9 cellular contexts compared by ENCODE assay signal in the genomic region with DNA sequence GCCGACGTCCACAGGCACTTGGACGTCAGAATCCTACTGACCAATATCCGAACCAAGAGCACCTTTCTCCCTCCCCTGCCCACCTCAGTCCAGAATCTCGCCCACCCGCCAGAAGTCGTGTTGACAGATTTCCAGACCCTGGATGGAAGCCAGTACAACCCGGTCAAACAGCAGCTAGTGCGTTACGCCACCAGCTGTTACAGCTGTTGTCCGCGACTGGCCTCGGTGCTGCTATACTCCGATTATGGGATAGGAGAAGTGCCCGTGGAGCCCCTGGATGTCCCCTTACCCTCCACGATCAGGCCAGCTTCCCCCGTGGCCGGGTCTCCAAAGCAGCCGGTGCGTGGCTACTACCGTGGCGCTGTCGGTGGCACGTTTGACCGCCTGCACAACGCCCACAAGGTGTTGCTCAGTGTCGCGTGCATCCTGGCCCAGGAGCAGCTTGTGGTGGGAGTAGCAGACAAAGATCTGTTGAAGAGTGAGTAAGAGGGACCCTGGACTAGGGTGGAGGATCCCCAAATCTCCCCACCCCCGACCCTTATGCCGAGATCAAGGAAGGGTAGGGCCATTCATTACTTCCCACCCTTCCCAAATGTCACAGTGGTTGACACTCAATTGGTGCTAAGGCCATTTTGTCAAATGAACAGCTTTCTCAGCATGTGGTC. TPM values are rescaled to one million over a fixed set of nuclear protein-coding genes. Genes with fewer than 3 reads are reported as not detected.
A peak's percentile ranks its signal among the peaks of the same experiment; 100 is the strongest.
DNase-seq lines count a peak whose midpoint lies in the region; ATAC-seq and TF ChIP-seq lines count a peak whose summit lies in the region.
"Had no signal": no experiment of that assay in that cellular context is flagged by ENCODE, and none has a peak within 500 bp of the region (broad histone marks: within the 10 kb centered on the region; RNA-seq: fewer than 3 reads in every experiment).

No MANE protein-coding gene starts in this region.

- peak overlapping the region; percentile 63 for H3K4ac ChIP-seq in trophoblast cell (ENCODE audit: low read depth, low read length)

- no peak overlapping the region for H2AK5ac ChIP-seq in trophoblast cell (ENCODE audit: low read length)

- H3K4me1 ChIP-seq in Panc1 (ENCODE audit: control insufficient read depth, insufficient read depth, low read length): peaks cover 25% of the 10 kb centered on the region
- peaks cover 35 to 63% (median 57%) of the 10 kb centered on the region in 4 donors for H3K4me1 ChIP-seq in esophagus muscularis mucosa
- H3K4me1 ChIP-seq in trophoblast cell (ENCODE audit: control insufficient read depth in 1 of 2, insufficient read depth in 2 of 2, low read length in 2 of 2): peaks cover 14 to 16% of the 10 kb centered on the region in 2 experiments

- peak overlapping the region; percentile 89 for H3K27ac ChIP-seq in Panc1 (ENCODE audit: low read length)
- H3K27ac ChIP-seq in esophagus muscularis mucosa (replicated peaks in 1 of 4): peak overlapping the region; percentile 83 to 90 (median 85)
- H3K27ac ChIP-seq in trophoblast cell (ENCODE audit: low read depth, low read length): no peak overlapping the region

- H4K12ac ChIP-seq in trophoblast cell (ENCODE audit: low read depth, low read length): peak overlapping the region; percentile 8

- intact Hi-C loops in Panc1 (cut with micrococcal nuclease; ENCODE audit: unreplicated experiment): no loop called here
- intact Hi-C loops in esophagus muscularis mucosa (cut with DNase I): no loop called here

- H4K8ac ChIP-seq in trophoblast cell (ENCODE audit: low read depth, low read length): peak overlapping the region; percentile 28

- H3K18ac ChIP-seq in trophoblast cell (ENCODE audit: low read length): peak overlapping the region; percentile 1

- no peak for TF ChIP-seq EP300 in esophagus muscularis mucosa (IDR thresholded peaks at IDR 0.05)

- 26% methylated on average over 11 of the region's 30 CpGs for WGBS in esophagus muscularis mucosa
- no CpG with 5 or more reads among the region's 30 CpGs for WGBS in trophoblast cell (ENCODE audit: extremely low coverage, insufficient coverage, insufficient read length)

- no peaks in the 10 kb centered on the region for H3K9me3 ChIP-seq in Panc1 (ENCODE audit: control insufficient read depth, insufficient read depth, low read depth, low read length)
- no peaks in the 10 kb centered on the region for H3K9me3 ChIP-seq in esophagus muscularis mucosa
- no peaks in the 10 kb centered on the region for H3K9me3 ChIP-seq in trophoblast cell (ENCODE audit: insufficient read depth, low read depth, low read length)

- H2BK5ac ChIP-seq in trophoblast cell (ENCODE audit: low read depth, low read length, poor library complexity): no peak overlapping the region

- peak overlapping the region; percentile 0 for H4K91ac ChIP-seq in trophoblast cell (ENCODE audit: low read depth, low read length)

- H3K27me3 ChIP-seq in GM06990 (replicated peaks; ENCODE audit: control insufficient read depth, insufficient read depth, low read length) (no peaks in the 10 kb centered on the region), Panc1 (ENCODE audit: control insufficient read depth, insufficient read depth, low read length) (no peaks in the 10 kb centered on the region), esophagus muscularis mucosa (no peaks in the 10 kb centered on the region), trophoblast cell (ENCODE audit: insufficient read depth, low read length) (no peaks in the 10 kb centered on the region)

- H3K9ac ChIP-seq in trophoblast cell (ENCODE audit: low read length): peak overlapping the region; percentile 83

- TF ChIP-seq CTCF in GM06990 (IDR thresholded peaks at IDR 0.05; ENCODE audit: insufficient read depth, low read length, poor library complexity, severe bottlenecking): peak; percentile 2
- TF ChIP-seq CTCF in Panc1 (IDR thresholded peaks at IDR 0.05): no peak
- no peak for TF ChIP-seq CTCF in esophagus muscularis mucosa (IDR thresholded peaks at IDR 0.05)

- CTCF ChIA-PET in Panc1 (lab: Charles Lee): no interaction called here

- H2AFZ ChIP-seq in trophoblast cell (ENCODE audit: insufficient read depth, low read length, poor library complexity): no peak overlapping the region

- no TSS peak for BruUV-seq in Panc1 (replicated peaks; lab: Mats Ljungman, UMichigan)

- peaks cover 15% of the 10 kb centered on the region for H3K79me1 ChIP-seq in trophoblast cell (ENCODE audit: low read length)

- peaks cover 29% of the 10 kb centered on the region for H3K36me3 ChIP-seq in GM06990 (ENCODE audit: control insufficient read depth, insufficient read depth, low read length)
- peaks cover 7% of the 10 kb centered on the region for H3K36me3 ChIP-seq in Panc1 (ENCODE audit: control insufficient read depth, insufficient read depth, low read length)
- H3K36me3 ChIP-seq in esophagus muscularis mucosa: peaks cover 19 to 28% (median 25%) of the 10 kb centered on the region in 4 donors
- peaks cover 26 to 29% of the 10 kb centered on the region in 2 experiments for H3K36me3 ChIP-seq in trophoblast cell (ENCODE audit: control insufficient read depth in 1 of 2, insufficient read depth in 2 of 2, low read length in 2 of 2)

- no peak for TF ChIP-seq POLR2A in esophagus muscularis mucosa (IDR thresholded peaks at IDR 0.05; ENCODE audit: low read depth)

- DNase-seq in GM06990 (ENCODE audit: extremely low read depth, insufficient read length) (no peak), Panc1 (ENCODE audit: low read depth, low spot score) (no peak), esophagus muscularis mucosa (ENCODE audit: extremely low spot score) (no peak), trophoblast cell (no peak), cerebellum (ENCODE audit: low spot score) (no peak), AG20443 (ENCODE audit: low spot score) (no peak), middle frontal gyrus (ENCODE audit: extremely low spot score, low spot score) (no peak)
- DNase-seq: NCI-H146 had no signal

- in situ Hi-C loops in Panc1 (cut with HindIII; ENCODE audit: low pct_unique_long_range_greater_than_20kb, low sequenced_read_pairs): no loop called here

- POLR2A ChIA-PET in Panc1 (lab: Charles Lee): no interaction called here

- H3K14ac ChIP-seq in trophoblast cell (ENCODE audit: low read length): peak overlapping the region; percentile 66

- no peak overlapping the region for H3K23ac ChIP-seq in trophoblast cell (ENCODE audit: low read length)

- ATAC-seq in Panc1 (no peak), GM21737 (IDR thresholded peaks at IDR 0.05; ENCODE audit: unreplicated experiment) (no peak)

- peak overlapping the region; percentile 97 for H3K4me3 ChIP-seq in GM06990 (replicated peaks; ENCODE audit: low read depth, low read length)
- peak overlapping the region; percentile 87 to 88 for H3K4me3 ChIP-seq in Panc1 (ENCODE audit: low read depth in 2 of 2, low read length in 2 of 2)
- peak overlapping the region; percentile 70 to 87 (median 73) for H3K4me3 ChIP-seq in esophagus muscularis mucosa
- peak overlapping the region; percentile 85 for H3K4me3 ChIP-seq in trophoblast cell (ENCODE audit: low read depth, low read length)

- H3K79me2 ChIP-seq in trophoblast cell (ENCODE audit: control insufficient read depth, insufficient read depth, low read length, poor library complexity): peaks cover 12% of the 10 kb centered on the region

- no peak overlapping the region for H2BK12ac ChIP-seq in trophoblast cell (ENCODE audit: low read length)

- H3K4me2 ChIP-seq in trophoblast cell (ENCODE audit: low read length): peak overlapping the region; percentile 77

- H2BK120ac ChIP-seq in trophoblast cell (ENCODE audit: insufficient read depth, low read length, poor library complexity): no peak overlapping the region

RNA-seq across cellular contexts. Expression of a gene that starts 1.0 kb away (rescaled TPM):
- 76.7 TPM for total RNA-seq in Panc1 (2021; ENCODE audit: unreplicated experiment)
- 71.8 TPM for polyA plus RNA-seq in Panc1 (2012; ENCODE audit: insufficient read length)
- total RNA-seq in esophagus muscularis mucosa: 10 to 100 TPM; 13.4 to 27.5 (median 22.4) TPM
- 136 and 137 TPM in 2 replicates for polyA plus RNA-seq in trophoblast cell (2013)
- 5.6 TPM for total RNA-seq in cerebellum

RNA-seq across cellular contexts. Expression of a gene that starts 3.9 kb away (rescaled TPM):
- total RNA-seq in Panc1 (2021; ENCODE audit: unreplicated experiment): 35.8 TPM
- 42.3 TPM for polyA plus RNA-seq in Panc1 (2012; ENCODE audit: insufficient read length)
- total RNA-seq in esophagus muscularis mucosa: 10 to 100 TPM; 24.9 to 34.5 (median 29.3) TPM
- polyA plus RNA-seq in trophoblast cell (2013): 37.8 and 38.0 TPM in 2 replicates
- total RNA-seq in cerebellum: 21.6 TPM

RNA-seq across cellular contexts. Expression of a gene that starts 10.3 kb away (rescaled TPM):
- total RNA-seq in Panc1 (2021; ENCODE audit: unreplicated experiment) (5.4 TPM), esophagus muscularis mucosa (1 to 10 TPM in 1 of 4 donors, under 1 TPM in 3; 0.13 to 2.5 (median 0.62) TPM), cerebellum (1.8 TPM)
- polyA plus RNA-seq in Panc1 (2012; ENCODE audit: insufficient read length): 11.6 TPM
- polyA plus RNA-seq in trophoblast cell (2013): 41.8 and 44.5 TPM in 2 replicates

RNA-seq across cellular contexts. Expression of a gene that starts 14.6 kb away (rescaled TPM):
- total RNA-seq in Panc1 (2021; ENCODE audit: unreplicated experiment) (19.2 TPM), esophagus muscularis mucosa (1 to 10 TPM; 2.2 to 5.0 (median 4.2) TPM), cerebellum (6.2 TPM)
- 9.5 TPM for polyA plus RNA-seq in Panc1 (2012; ENCODE audit: insufficient read length)
- 15.2 and 16.2 TPM in 2 replicates for polyA plus RNA-seq in trophoblast cell (2013)

RNA-seq across cellular contexts. Expression of a gene that starts 26.9 kb away (rescaled TPM):
- total RNA-seq in Panc1 (2021; ENCODE audit: unreplicated experiment) (33.5 TPM), esophagus muscularis mucosa (10 to 100 TPM; 27.8 to 36.6 (median 31.8) TPM), cerebellum (8.8 TPM)
- polyA plus RNA-seq in Panc1 (2012; ENCODE audit: insufficient read length): 26.0 TPM
- 10.2 and 11.6 TPM in 2 replicates for polyA plus RNA-seq in trophoblast cell (2013)
